In genomic region chr18:36403896-36404824, GRCh38 we compare ENCODE assay signal across 1 cellular context.
TF ChIP-seq lines count a peak whose summit lies in the region.

No MANE protein-coding gene starts in this region.

TF ChIP-seq in HEK293, 187 proteins besides CTCF, POLR2A, EP300 and RAD21 (continued from another document):
- no peak for TF ChIP-seq ZNF692 (tag by site-specific recombination; IDR thresholded peaks at IDR 0.05)
- TF ChIP-seq ZNF302 (tag by site-specific recombination; IDR thresholded peaks at IDR 0.05; ENCODE audit: low read depth): peak; percentile 81; the same call in 1 of the 2 replicates
- no peak for TF ChIP-seq ZNF449 (tag by site-specific recombination; IDR thresholded peaks at IDR 0.05)
- no peak for TF ChIP-seq ZNF423 (tag by site-specific recombination; IDR thresholded peaks at IDR 0.05)
